In genomic region chr9:114157516-114158176, GRCh38 we compare ENCODE assay signal across 9 cellular contexts. TPM values are rescaled to one million over a fixed set of nuclear protein-coding genes. Genes with fewer than 3 reads are reported as not detected.
DNase-seq lines count a peak whose midpoint lies in the region; ATAC-seq and TF ChIP-seq lines count a peak whose summit lies in the region.
"Had no signal": no experiment of that assay in that cellular context is flagged by ENCODE, and none has a peak within 500 bp of the region (broad histone marks: within the 10 kb centered on the region; RNA-seq: fewer than 3 reads in every experiment).

No MANE protein-coding gene starts in this region.

- H3K36me3 ChIP-seq in stomach smooth muscle (ENCODE audit: control insufficient read depth in 2 of 2, insufficient read depth in 2 of 2, low read length in 2 of 2) = no peaks in the 10 kb centered on the region

- ATAC-seq in activated CD8-positive, alpha-beta T cell treated with anti-CD3 and anti-CD28 coated beads for 36 hours = no peak
- no peak for ATAC-seq in activated CD8-positive, alpha-beta T cell treated with anti-CD3 and anti-CD28 coated beads, Interleukin-2, amount 10 ng/mL, durations not matched to agents 7 days and 5 days

- no peaks in the 10 kb centered on the region for H3K9me3 ChIP-seq in stomach smooth muscle (ENCODE audit: control insufficient read depth in 2 of 2, low read length in 2 of 2)

- intact Hi-C loops in activated CD8-positive, alpha-beta T cell treated with anti-CD3 and anti-CD28 coated beads for 36 hours (cut with micrococcal nuclease) = loop anchor here (5.0 kb wide), 1 partner anchor 135 kb away; no protein-coding TSS in a partner anchor
- intact Hi-C loops in cardiac septum (cut with DNase I) = loop anchor here (5.0 kb wide), 3 partner anchors 50 to 115 kb away; no protein-coding TSS in a partner anchor
- intact Hi-C loops in dorsolateral prefrontal cortex (cut with DNase I) = loop anchor here (5.0 kb wide), 2 partner anchors 115 to 130 kb away; no protein-coding TSS in a partner anchor

- H3K27ac ChIP-seq in angular gyrus (ENCODE audit: low read depth, low read length) (peak overlapping the region; percentile 33), stomach smooth muscle (ENCODE audit: low read length) (peak overlapping the region; percentile 53), dorsolateral prefrontal cortex (peak overlapping the region in 6 of 59 donors; percentile 8 to 38 (median 27))

- no peak overlapping the region for H3K27ac Mint-ChIP-seq in activated CD8-positive, alpha-beta T cell treated with anti-CD3 and anti-CD28 coated beads for 36 hours
- H3K27ac Mint-ChIP-seq in activated CD8-positive, alpha-beta T cell treated with anti-CD3 and anti-CD28 coated beads, Interleukin-2, amount 10 ng/mL, durations not matched to agents 7 days and 5 days = no peak overlapping the region

- no peaks in the 10 kb centered on the region for H3K36me3 Mint-ChIP-seq in activated CD8-positive, alpha-beta T cell treated with anti-CD3 and anti-CD28 coated beads for 36 hours (ENCODE audit: low read depth)
- H3K36me3 Mint-ChIP-seq in activated CD8-positive, alpha-beta T cell treated with anti-CD3 and anti-CD28 coated beads, Interleukin-2, amount 10 ng/mL, durations not matched to agents 7 days and 5 days (ENCODE audit: low read depth) = no peaks in the 10 kb centered on the region

- no peak overlapping the region for H3K9ac ChIP-seq in stomach smooth muscle (ENCODE audit: low read length in 2 of 2)

- no peak for TF ChIP-seq CTCF in activated CD8-positive, alpha-beta T cell treated with anti-CD3 and anti-CD28 coated beads for 36 hours (IDR thresholded peaks at IDR 0.05)
- TF ChIP-seq CTCF in dorsolateral prefrontal cortex (IDR thresholded peaks at IDR 0.05 in 54 of 56, conservative IDR thresholded peaks at IDR 0.05 in 2 of 56; ENCODE audit: low read depth in 1 of 56, partially characterized antibody in 56 of 56) = no peak

- POLR2A ChIA-PET in activated CD8-positive, alpha-beta T cell treated with anti-CD3 and anti-CD28 coated beads for 36 hours (lab: Charles Lee) = no interaction called here
- POLR2A ChIA-PET in activated CD8-positive, alpha-beta T cell treated with anti-CD3 and anti-CD28 coated beads, Interleukin-2, amount 10 ng/mL, durations not matched to agents 7 days and 5 days (lab: Charles Lee) = no interaction called here

- H3K4me1 Mint-ChIP-seq in activated CD8-positive, alpha-beta T cell treated with anti-CD3 and anti-CD28 coated beads for 36 hours (ENCODE audit: low read depth) = peaks cover 21% of the 10 kb centered on the region
- peaks cover 11% of the 10 kb centered on the region for H3K4me1 Mint-ChIP-seq in activated CD8-positive, alpha-beta T cell treated with anti-CD3 and anti-CD28 coated beads, Interleukin-2, amount 10 ng/mL, durations not matched to agents 7 days and 5 days (ENCODE audit: low read depth)

- peak overlapping the region; percentile 78 for H3K4me3 Mint-ChIP-seq in activated CD8-positive, alpha-beta T cell treated with anti-CD3 and anti-CD28 coated beads for 36 hours
- no peak overlapping the region for H3K4me3 Mint-ChIP-seq in activated CD8-positive, alpha-beta T cell treated with anti-CD3 and anti-CD28 coated beads, Interleukin-2, amount 10 ng/mL, durations not matched to agents 7 days and 5 days

- H3K27me3 ChIP-seq in stomach smooth muscle (ENCODE audit: control insufficient read depth in 1 of 2, insufficient read depth in 2 of 2, low read length in 2 of 2) = peaks cover 15 to 18% of the 10 kb centered on the region in 2 donors
- H3K27me3 ChIP-seq in dorsolateral prefrontal cortex = peaks cover 0 to 25% (median 18%) of the 10 kb centered on the region in 45 donors

- DNase-seq in activated CD8-positive, alpha-beta T cell treated with anti-CD3 and anti-CD28 coated beads for 36 hours = no peak
- DNase-seq in activated CD8-positive, alpha-beta T cell treated with anti-CD3 and anti-CD28 coated beads, Interleukin-2, amount 10 ng/mL, durations not matched to agents 7 days and 5 days = no peak
- DNase-seq in iris pigment epithelial cell (ENCODE audit: low read depth) = peak; percentile 71
- DNase-seq in cardiac septum (ENCODE audit: low spot score) = no peak
- DNase-seq in UCSD-AML1 (lab: John Stamatoyannopoulos, UW; ENCODE audit: unreplicated experiment) = no peak
- DNase-seq in dorsolateral prefrontal cortex = no peak
- DNase-seq: NCI-H748 treated with DMSO at 0.1 percent for 48 hours had no signal

- H3K4me1 ChIP-seq in stomach smooth muscle (ENCODE audit: control insufficient read depth, insufficient read depth, low read length) = peaks cover 52% of the 10 kb centered on the region

- H3K4me3 ChIP-seq in stomach smooth muscle (ENCODE audit: low read length in 2 of 2) = peak overlapping the region in 1 of 2 donors; percentile 76
- H3K4me3 ChIP-seq in dorsolateral prefrontal cortex = no peak overlapping the region

- no peaks in the 10 kb centered on the region for H3K9me3 Mint-ChIP-seq in activated CD8-positive, alpha-beta T cell treated with anti-CD3 and anti-CD28 coated beads for 36 hours
- no peaks in the 10 kb centered on the region for H3K9me3 Mint-ChIP-seq in activated CD8-positive, alpha-beta T cell treated with anti-CD3 and anti-CD28 coated beads, Interleukin-2, amount 10 ng/mL, durations not matched to agents 7 days and 5 days (ENCODE audit: insufficient read depth)

- CTCF ChIA-PET in activated CD8-positive, alpha-beta T cell treated with anti-CD3 and anti-CD28 coated beads for 36 hours (lab: Charles Lee) = interaction anchor here (0.9 to 7.3 kb wide), 3 partner anchors 49 to 134 kb away, joined by 4 to 65 read pairs (median 7); no protein-coding TSS in a partner anchor
- CTCF ChIA-PET in activated CD8-positive, alpha-beta T cell treated with anti-CD3 and anti-CD28 coated beads, Interleukin-2, amount 10 ng/mL, durations not matched to agents 7 days and 5 days (lab: Charles Lee) = interaction anchor here (1.5 to 6.1 kb wide), 2 partner anchors 50 to 134 kb away, joined by 5 to 42 read pairs; no protein-coding TSS in a partner anchor

- H3K27me3 Mint-ChIP-seq in activated CD8-positive, alpha-beta T cell treated with anti-CD3 and anti-CD28 coated beads for 36 hours = peaks cover 27% of the 10 kb centered on the region
- H3K27me3 Mint-ChIP-seq in activated CD8-positive, alpha-beta T cell treated with anti-CD3 and anti-CD28 coated beads, Interleukin-2, amount 10 ng/mL, durations not matched to agents 7 days and 5 days (ENCODE audit: low read depth) = peaks cover 32% of the 10 kb centered on the region

RNA-seq across cellular contexts. Expression of gene COL27A1, which starts 2.3 kb away (rescaled TPM):
- total RNA-seq in activated CD8-positive, alpha-beta T cell treated with anti-CD3 and anti-CD28 coated beads for 36 hours = 1 to 10 TPM; 8.4 to 9.7 TPM
- under 1 TPM; 0.47 to 0.99 TPM for total RNA-seq in activated CD8-positive, alpha-beta T cell treated with anti-CD3 and anti-CD28 coated beads, Interleukin-2, amount 10 ng/mL, durations not matched to agents 7 days and 5 days
- 12.8 TPM for total RNA-seq in cardiac septum
- total RNA-seq in dorsolateral prefrontal cortex = 10 to 100 TPM in 55 of 120 experiments, 1 to 10 TPM in 65; 2.5 to 32.9 (median 9.7) TPM

RNA-seq across cellular contexts. Expression of gene KIF12, which starts 58.6 kb away (rescaled TPM):
- not detected for total RNA-seq in activated CD8-positive, alpha-beta T cell treated with anti-CD3 and anti-CD28 coated beads for 36 hours
- not detected for total RNA-seq in activated CD8-positive, alpha-beta T cell treated with anti-CD3 and anti-CD28 coated beads, Interleukin-2, amount 10 ng/mL, durations not matched to agents 7 days and 5 days
- total RNA-seq in cardiac septum (not detected), dorsolateral prefrontal cortex (1 to 10 TPM in 114 of 120 experiments, under 1 TPM in 6; 0.78 to 8.9 (median 3.6) TPM)
